ENCODE assay signal across 21 cellular contexts in genomic region chr14:99356031-99356430, GRCh38.
"Had no signal": no experiment of that assay in that cellular context is flagged by ENCODE, and none has a peak within 500 bp of the region (broad histone marks: within the 10 kb centered on the region; RNA-seq: fewer than 3 reads in every experiment).

No MANE protein-coding gene starts in this region.

- ATAC-seq: activated CD4-positive, alpha-beta T cell treated with anti-CD3 and anti-CD28 coated beads for 36 hours; activated naive CD4-positive, alpha-beta T cell treated with anti-CD3 and anti-CD28 coated beads, Interleukin-2, amount 50 U/mL, for 72 hours; activated T-cell treated with anti-CD3 and anti-CD28 coated beads, Interleukin-2, amount 50 U/mL, for 4 hours; activated T-helper 17 cell treated with anti-CD3 and anti-CD28 coated beads, Interleukin-2, amount 50 U/mL, for 72 hours; esophagus mucosa had no signal

- DNase-seq: activated CD4-positive, alpha-beta memory T cell treated with anti-CD3 and anti-CD28 coated beads, Interleukin-2, amount 10 ng/mL, durations not matched to agents 7 days and 5 days; activated CD4-positive, alpha-beta T cell treated with anti-CD3 and anti-CD28 coated beads for 36 hours; activated CD4-positive, alpha-beta T cell treated with anti-CD3 and anti-CD28 coated beads, Interleukin-2, amount 10 ng/mL, durations not matched to agents 7 days and 5 days; activated CD4-positive, alpha-beta T cell treated with anti-CD3 and anti-CD28 coated beads, Interleukin-2, amount 50 U/mL, for 4 hours; activated CD4-positive, CD25-positive, alpha-beta regulatory T cell; activated CD4-positive, CD25-positive, alpha-beta regulatory T cell treated with anti-CD3 and anti-CD28 coated beads, Interleukin-2, amount 50 U/mL, for 72 hours; activated gamma-delta T cell; activated naive CD4-positive, alpha-beta T cell; activated naive CD4-positive, alpha-beta T cell treated with anti-CD3 and anti-CD28 coated beads, Interleukin-2, amount 10 ng/mL, durations not matched to agents 7 days and 5 days; activated naive CD8-positive, alpha-beta T cell treated with anti-CD3 and anti-CD28 coated beads, Interleukin-2, amount 10 ng/mL, durations not matched to agents 7 days and 5 days; activated T-cell treated with anti-CD3 and anti-CD28 coated beads, Interleukin-2, amount 50 U/mL, for 4 hours; central memory CD4-positive, alpha-beta T cell; cerebellar nuclear complex; colonic mucosa; effector memory CD4-positive, alpha-beta T cell; endodermal cell; foreskin fibroblast; T-helper 2 cell had no signal
